In genomic region chr7:6376820-6377219, GRCh38 we compare ENCODE assay signal across 9 cellular contexts. TPM values are rescaled to one million over a fixed set of nuclear protein-coding genes. Genes with fewer than 3 reads are reported as not detected.
DNase-seq lines count a peak whose midpoint lies in the region; ATAC-seq and TF ChIP-seq lines count a peak whose summit lies in the region.
"Had no signal": no experiment of that assay in that cellular context is flagged by ENCODE, and none has a peak within 500 bp of the region (broad histone marks: within the 10 kb centered on the region; RNA-seq: fewer than 3 reads in every experiment).

No MANE protein-coding gene starts in this region.

- H3K9me3 Mint-ChIP-seq in endothelial cell (ENCODE audit: unreplicated experiment) (no peaks in the 10 kb centered on the region), neural progenitor cell (no peaks in the 10 kb centered on the region)

- H3K4me3 ChIP-seq in NB4 (ENCODE audit: low read depth, low read length) = peak overlapping the region; percentile 50
- no peak overlapping the region for H3K4me3 ChIP-seq in neural progenitor cell

- H3K4me3 Mint-ChIP-seq in endothelial cell (ENCODE audit: unreplicated experiment) = peak overlapping the region; percentile 83
- peak overlapping the region; percentile 75 for H3K4me3 Mint-ChIP-seq in neural progenitor cell

- POLR2A ChIA-PET in GM10248 (lab: Yijun Ruan, JAX) = no interaction called here

- DNase-seq in COLO668 (lab: John Stamatoyannopoulos, UW; ENCODE audit: unreplicated experiment) = peak; percentile 30
- DNase-seq in NB4 (ENCODE audit: low read depth) = peak; percentile 51
- no peak for DNase-seq in endothelial cell (ENCODE audit: low spot score)
- DNase-seq in neural progenitor cell (ENCODE audit: low spot score) = no peak
- DNase-seq in GM10248 (ENCODE audit: extremely low spot score) = no peak
- no peak for DNase-seq in pons (ENCODE audit: low spot score)
- DNase-seq in NCI-H1417 treated with DMSO at 0.1 percent for 48 hours (lab: John Stamatoyannopoulos, UW) = no peak
- DNase-seq: NCI-H446 had no signal

- H2AFZ ChIP-seq in neural progenitor cell (replicated peaks) = no peak overlapping the region

- H3K4me1 ChIP-seq in neural progenitor cell = no peaks in the 10 kb centered on the region

- no peaks in the 10 kb centered on the region for H3K36me3 ChIP-seq in neural progenitor cell

- H3F3A ChIP-seq in neural progenitor cell (ENCODE audit: low read depth) = peaks cover 22% of the 10 kb centered on the region

- H3K27me3 Mint-ChIP-seq in endothelial cell (ENCODE audit: unreplicated experiment) = peaks cover 3% of the 10 kb centered on the region
- no peaks in the 10 kb centered on the region for H3K27me3 Mint-ChIP-seq in neural progenitor cell (ENCODE audit: insufficient read depth, low read depth)

- no peaks in the 10 kb centered on the region for H3K9me3 ChIP-seq in neural progenitor cell (ENCODE audit: low read depth)

- CTCF ChIA-PET in GM10248 (lab: Yijun Ruan, JAX) = interaction anchor here (1.7 kb wide), 1 partner anchor 10 kb away, joined by 5 read pairs; no protein-coding TSS in a partner anchor

- peak overlapping the region; percentile 1 for H3K4me2 ChIP-seq in neural progenitor cell

- no peak for ATAC-seq in GM18873 (IDR thresholded peaks at IDR 0.05; ENCODE audit: low FRiP score, unreplicated experiment)

- H3K4me1 Mint-ChIP-seq in endothelial cell (ENCODE audit: unreplicated experiment) (peaks cover 33% of the 10 kb centered on the region), neural progenitor cell (peaks cover 15% of the 10 kb centered on the region)

- no peak overlapping the region for H3K27ac ChIP-seq in neural progenitor cell

- TF ChIP-seq POLR2A in NB4 (IDR thresholded peaks at IDR 0.05; ENCODE audit: extremely low read depth, insufficient read length) = no peak

- H3K9ac ChIP-seq in neural progenitor cell = no peak overlapping the region

- H3K79me2 ChIP-seq in neural progenitor cell (ENCODE audit: low read depth) = peaks cover 73% of the 10 kb centered on the region

- H3K36me3 Mint-ChIP-seq in endothelial cell (ENCODE audit: low read depth, unreplicated experiment) (peaks cover 19% of the 10 kb centered on the region), neural progenitor cell (peaks cover 15% of the 10 kb centered on the region)

- peak overlapping the region; percentile 61 for H3K27ac Mint-ChIP-seq in endothelial cell (ENCODE audit: unreplicated experiment)
- no peak overlapping the region for H3K27ac Mint-ChIP-seq in neural progenitor cell

- no peaks in the 10 kb centered on the region for H3K27me3 ChIP-seq in neural progenitor cell

- no peak for TF ChIP-seq CTCF in NB4 (IDR thresholded peaks at IDR 0.05; ENCODE audit: low read depth, low read length)
- TF ChIP-seq CTCF in endothelial cell (IDR thresholded peaks at IDR 0.05; ENCODE audit: unreplicated experiment) = no peak
- TF ChIP-seq CTCF in neural progenitor cell (IDR thresholded peaks at IDR 0.05) = no peak
- TF ChIP-seq CTCF in GM10248 (IDR thresholded peaks at IDR 0.05; ENCODE audit: control extremely low read depth, extremely low read depth, low read depth, missing control alignments) = no peak

- H4K20me1 ChIP-seq in neural progenitor cell (ENCODE audit: low read depth) = peaks cover 70% of the 10 kb centered on the region

RNA-seq across cellular contexts. Expression of gene RAC1, which starts 2.5 kb away (rescaled TPM):
- total RNA-seq in endothelial cell (ENCODE audit: unreplicated experiment) (307 TPM), neural progenitor cell (ENCODE audit: low replicate concordance) (67.9 and 91.8 TPM in 2 replicates)

RNA-seq across cellular contexts. Expression of gene FAM220A, which starts 28.1 kb away (rescaled TPM):
- total RNA-seq in endothelial cell (ENCODE audit: unreplicated experiment) (15.6 TPM), neural progenitor cell (ENCODE audit: low replicate concordance) (27.4 and 31.8 TPM in 2 replicates)

Comparison
In these comparisons a context has a peak if more than half of its experiments do, and no peak if none do; other contexts are left out.
1. DNase-seq: peak in COLO668 (single experiment) and NB4 (single experiment); none in endothelial cell (single experiment), neural progenitor cell (single experiment), GM10248 (single experiment), pons (single experiment) and NCI-H1417 treated with DMSO at 0.1 percent for 48 hours (single experiment).